Comparison of ENCODE assay signal across 19 cellular contexts in the genomic region with DNA sequence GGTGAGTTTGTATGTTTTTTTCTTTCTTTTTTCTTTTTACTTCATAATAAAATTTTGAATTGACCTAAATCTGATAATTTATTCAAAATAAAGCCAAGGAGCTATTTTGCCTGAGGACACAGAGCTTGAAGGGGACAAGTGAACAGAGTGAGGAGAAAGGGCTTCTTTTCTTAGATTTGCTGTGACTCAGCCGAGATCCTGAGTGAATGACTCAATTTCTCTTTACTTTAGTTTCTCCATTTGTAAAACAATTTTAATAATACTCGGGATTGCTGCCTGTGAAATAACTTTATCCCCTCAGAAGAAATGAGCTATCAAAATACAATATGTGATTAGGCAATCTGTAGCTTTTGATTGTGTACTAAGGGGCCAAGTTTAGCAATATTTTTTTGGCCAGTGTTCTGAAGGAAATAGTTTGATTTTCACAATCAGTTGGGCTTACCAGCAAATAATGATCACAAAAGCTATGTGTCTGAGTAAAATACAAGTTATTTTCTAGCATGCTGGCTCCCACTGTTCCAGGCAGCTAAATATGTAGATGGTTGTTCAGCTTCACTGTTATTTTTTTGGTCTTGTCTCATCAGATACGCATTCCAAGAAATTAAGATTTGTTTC.
DNase-seq lines count a peak whose midpoint lies in the region; ATAC-seq and TF ChIP-seq lines count a peak whose summit lies in the region.
"Had no signal": no experiment of that assay in that cellular context is flagged by ENCODE, and none has a peak within 500 bp of the region (broad histone marks: within the 10 kb centered on the region; RNA-seq: fewer than 3 reads in every experiment).

No MANE protein-coding gene starts in this region.

- peaks cover 19% of the 10 kb centered on the region for H3K9me3 Mint-ChIP-seq in T-helper 1 cell treated with Interleukin-12 subunit alpha and Interleukin-12 subunit beta and Interleukin-4 antibody, amounts not matched to agents 30 μg/mL and 1 μg/mL, for 36 hours
- H3K9me3 Mint-ChIP-seq in central memory CD8-positive, alpha-beta T cell, result no peaks in the 10 kb centered on the region

- H3K27ac Mint-ChIP-seq in T-helper 1 cell treated with Interleukin-12 subunit alpha and Interleukin-12 subunit beta and Interleukin-4 antibody, amounts not matched to agents 30 μg/mL and 1 μg/mL, for 36 hours, result peak overlapping the region; percentile 47
- peak overlapping the region; percentile 67 for H3K27ac Mint-ChIP-seq in central memory CD8-positive, alpha-beta T cell (ENCODE audit: low read depth)

- no peak for ATAC-seq in central memory CD8-positive, alpha-beta T cell (replicated peaks; ENCODE audit: extremely low read depth, poor library complexity, severe bottlenecking)
- peak; percentile 63 for ATAC-seq in omental fat pad (ENCODE audit: low FRiP score)

- TF ChIP-seq CTCF in omental fat pad (IDR thresholded peaks at IDR 0.05), result no peak

- H3K27me3 Mint-ChIP-seq in T-helper 1 cell treated with Interleukin-12 subunit alpha and Interleukin-12 subunit beta and Interleukin-4 antibody, amounts not matched to agents 30 μg/mL and 1 μg/mL, for 36 hours (ENCODE audit: low read depth), result no peaks in the 10 kb centered on the region
- H3K27me3 Mint-ChIP-seq in central memory CD8-positive, alpha-beta T cell, result no peaks in the 10 kb centered on the region

- H3K4me1 Mint-ChIP-seq in T-helper 1 cell treated with Interleukin-12 subunit alpha and Interleukin-12 subunit beta and Interleukin-4 antibody, amounts not matched to agents 30 μg/mL and 1 μg/mL, for 36 hours (ENCODE audit: low read depth), result peaks cover 32% of the 10 kb centered on the region
- peaks cover 29% of the 10 kb centered on the region for H3K4me1 Mint-ChIP-seq in central memory CD8-positive, alpha-beta T cell

- DNase-seq in T-helper 1 cell (no peak), GM04503 (ENCODE audit: low read depth) (peak; percentile 60), omental fat pad (ENCODE audit: low spot score) (no peak), HuH-7 (ENCODE audit: low spot score) (no peak), SK-N-DZ (ENCODE audit: low spot score) (no peak), iPS-NIHi11 (ENCODE audit: low spot score) (no peak)
- no peak for DNase-seq in central memory CD8-positive, alpha-beta T cell (ENCODE audit: low spot score in 2 of 2)
- DNase-seq: 8988T; activated gamma-delta T cell treated with Interleukin-2 at 50 U/mL for 16 hours; central memory CD4-positive, alpha-beta T cell; GDM1; heart left ventricle; kidney; NCI-H2029 treated with DMSO at 0.1 percent for 48 hours; stimulated activated CD4-positive, alpha-beta T cell treated with anti-CD3 and anti-CD28 coated beads, Interleukin-1b, Interleukin-23, amount 100 ng/mL, for 48 hours; stimulated activated CD8-positive, alpha-beta memory T cell treated with anti-CD3 and anti-CD28 coated beads, Interleukin-4, amount 100 ng/mL, for 48 hours; T1000; upper lobe of right lung had no signal

- no peak overlapping the region for H3K4me3 Mint-ChIP-seq in T-helper 1 cell treated with Interleukin-12 subunit alpha and Interleukin-12 subunit beta and Interleukin-4 antibody, amounts not matched to agents 30 μg/mL and 1 μg/mL, for 36 hours
- H3K4me3 Mint-ChIP-seq in central memory CD8-positive, alpha-beta T cell, result no peak overlapping the region

- H3K36me3 Mint-ChIP-seq in T-helper 1 cell treated with Interleukin-12 subunit alpha and Interleukin-12 subunit beta and Interleukin-4 antibody, amounts not matched to agents 30 μg/mL and 1 μg/mL, for 36 hours (ENCODE audit: low read depth), result peaks cover 4% of the 10 kb centered on the region
- H3K36me3 Mint-ChIP-seq in central memory CD8-positive, alpha-beta T cell (ENCODE audit: insufficient read depth), result peaks cover 4% of the 10 kb centered on the region
